In the genomic region with DNA sequence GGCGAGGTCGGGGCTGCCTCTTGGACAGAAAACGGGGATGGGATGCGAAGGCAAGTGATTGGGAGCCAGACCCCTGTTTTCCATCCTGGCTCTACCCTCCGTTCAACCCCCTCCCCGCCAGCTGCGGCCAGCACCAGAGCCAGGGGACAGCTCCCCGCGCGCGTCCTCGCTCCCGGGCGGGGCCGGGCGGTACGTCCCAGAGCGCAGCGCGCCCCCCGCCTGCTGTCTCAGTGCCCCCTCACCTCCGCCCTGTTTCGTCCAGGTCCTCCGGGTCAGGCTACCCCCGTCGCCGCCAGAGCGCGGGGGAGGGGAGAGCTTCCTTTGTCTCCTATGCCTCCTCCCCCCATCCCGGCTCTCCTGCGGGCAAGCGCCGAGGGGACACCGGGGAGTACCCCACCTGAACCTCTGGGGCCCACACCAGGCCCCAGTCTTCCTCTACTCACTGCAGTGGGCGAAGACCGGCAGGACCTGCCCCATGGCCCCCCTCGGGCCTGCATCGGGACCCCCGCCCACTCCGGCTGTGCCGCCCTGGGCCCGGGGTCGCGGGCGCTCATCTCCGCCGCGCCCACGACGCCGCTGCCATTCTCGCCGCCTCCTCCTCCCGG, we compare ENCODE assay signal across 8 cellular contexts. TPM values are rescaled to one million over a fixed set of nuclear protein-coding genes. Genes with fewer than 3 reads are reported as not detected.
DNase-seq lines count a peak whose midpoint lies in the region; ATAC-seq and TF ChIP-seq lines count a peak whose summit lies in the region.

No MANE protein-coding gene starts in this region.

- H3K27ac ChIP-seq in ACC112 (ENCODE audit: low read depth, low read length) = no peak overlapping the region
- no peak overlapping the region for H3K27ac ChIP-seq in psoas muscle

- ATAC-seq in left cardiac atrium = peak; percentile 29 to 36
- peak in 1 of 4 donors; percentile 9 for ATAC-seq in psoas muscle

- H3K36me3 ChIP-seq in ACC112 (ENCODE audit: insufficient read depth, low read length) (no peaks in the 10 kb centered on the region), psoas muscle (ENCODE audit: insufficient read depth in 1 of 2, low read depth in 1 of 2) (no peaks in the 10 kb centered on the region)

- no peaks in the 10 kb centered on the region for H3K27me3 ChIP-seq in ACC112 (ENCODE audit: insufficient read depth, low read length)
- H3K27me3 ChIP-seq in psoas muscle (ENCODE audit: insufficient read depth in 3 of 3, low read length in 2 of 3) = peaks cover 0 to 40% (median 2%) of the 10 kb centered on the region in 3 donors

- CTCF ChIA-PET in activated naive CD4-positive, alpha-beta T cell treated with anti-CD3 and anti-CD28 coated beads, Interleukin-2, amount 10 ng/mL, durations not matched to agents 7 days and 5 days (lab: Charles Lee) = interaction anchor here (0.6 to 3.1 kb wide), 7 partner anchors 8 to 142 kb away, joined by 3 to 32 read pairs (median 3); no protein-coding TSS in a partner anchor

- peaks cover 3% of the 10 kb centered on the region for H3K4me1 ChIP-seq in ACC112 (ENCODE audit: control insufficient read depth, insufficient read depth, low read length, unreplicated experiment)
- H3K4me1 ChIP-seq in psoas muscle = peaks cover 21% of the 10 kb centered on the region

- H3K4me1 Mint-ChIP-seq in activated naive CD4-positive, alpha-beta T cell treated with anti-CD3 and anti-CD28 coated beads, Interleukin-2, amount 10 ng/mL, durations not matched to agents 7 days and 5 days = peaks cover 40% of the 10 kb centered on the region

- no peak for TF ChIP-seq POLR2A in NB4 (IDR thresholded peaks at IDR 0.05; ENCODE audit: extremely low read depth, insufficient read length)

- H3K36me3 Mint-ChIP-seq in activated naive CD4-positive, alpha-beta T cell treated with anti-CD3 and anti-CD28 coated beads, Interleukin-2, amount 10 ng/mL, durations not matched to agents 7 days and 5 days = peaks cover 3% of the 10 kb centered on the region

- H3K27me3 Mint-ChIP-seq in activated naive CD4-positive, alpha-beta T cell treated with anti-CD3 and anti-CD28 coated beads, Interleukin-2, amount 10 ng/mL, durations not matched to agents 7 days and 5 days = peaks cover 89% of the 10 kb centered on the region

- no peaks in the 10 kb centered on the region for H3K9me3 ChIP-seq in psoas muscle

- peak overlapping the region; percentile 67 for H3K4me3 Mint-ChIP-seq in activated naive CD4-positive, alpha-beta T cell treated with anti-CD3 and anti-CD28 coated beads, Interleukin-2, amount 10 ng/mL, durations not matched to agents 7 days and 5 days

- TF ChIP-seq CTCF in GM20000 (IDR thresholded peaks at IDR 0.05; ENCODE audit: extremely low read depth, missing control alignments) (no peak), NB4 (IDR thresholded peaks at IDR 0.05; ENCODE audit: low read depth, low read length) (no peak), psoas muscle (IDR thresholded peaks at IDR 0.05) (no peak)

- H3K79me2 ChIP-seq in ACC112 (ENCODE audit: control insufficient read depth, insufficient read depth, low read length, unreplicated experiment) = no peaks in the 10 kb centered on the region

- no peak overlapping the region for H3K27ac Mint-ChIP-seq in activated naive CD4-positive, alpha-beta T cell treated with anti-CD3 and anti-CD28 coated beads, Interleukin-2, amount 10 ng/mL, durations not matched to agents 7 days and 5 days

- H3K9me3 Mint-ChIP-seq in activated naive CD4-positive, alpha-beta T cell treated with anti-CD3 and anti-CD28 coated beads, Interleukin-2, amount 10 ng/mL, durations not matched to agents 7 days and 5 days = no peaks in the 10 kb centered on the region

- H3K4me3 ChIP-seq in ACC112 (ENCODE audit: low read depth, low read length) = peak overlapping the region; percentile 77
- no peak overlapping the region for H3K4me3 ChIP-seq in NB4 (ENCODE audit: low read depth, low read length)
- H3K4me3 ChIP-seq in psoas muscle = peak overlapping the region; percentile 79

- peak overlapping the region; percentile 85 for H2AFZ ChIP-seq in ACC112 (ENCODE audit: low read length, unreplicated experiment)

- WGBS in psoas muscle, 3 donors = 0 to 1% (median 0%) methylated on average over 29 to 52 of the region's 54 CpGs

- peak; percentile 58 for DNase-seq in GM20000 (ENCODE audit: low spot score)
- DNase-seq in NB4 (ENCODE audit: low read depth) = peak; percentile 38
- peak; percentile 71 for DNase-seq in activated naive CD4-positive, alpha-beta T cell treated with anti-CD3 and anti-CD28 coated beads, Interleukin-2, amount 10 ng/mL, durations not matched to agents 7 days and 5 days
- peak; percentile 56 for DNase-seq in left cardiac atrium
- DNase-seq in psoas muscle = peak; percentile 49 to 74
- DNase-seq in NCI-H1694 (lab: John Stamatoyannopoulos, UW) = no peak
- no peak for DNase-seq in A172 (ENCODE audit: low spot score)

- intact Hi-C loops in left cardiac atrium (cut with DNase I) (no loop called here), psoas muscle (cut with DNase I) (loop anchor here (5.0 to 10.0 kb wide), 2 partner anchors 169 to 172 kb away; a partner anchor contains a TSS)

RNA-seq across cellular contexts. Expression of a gene that starts 0.4 kb away (rescaled TPM):
- total RNA-seq in left cardiac atrium (10 to 100 TPM; 13.0 to 16.3 TPM), psoas muscle (100 to 1,000 TPM; 214 to 272 (median 242) TPM)
- polyA plus RNA-seq in psoas muscle = 100 to 1,000 TPM in 1 of 3 donors, 10 to 100 TPM in 2; 46.6 to 199 (median 85.8) TPM
- 3.4 and 7.7 TPM in 2 replicates for total RNA-seq in A172 (2014; rRNA removed; shearing (Covaris generic))

RNA-seq across cellular contexts. Expression of a gene that starts 1.8 kb away (rescaled TPM):
- total RNA-seq in left cardiac atrium (1 to 10 TPM in 1 of 2 donors, under 1 TPM in 1; 0.47 to 1.0 TPM), psoas muscle (under 1 TPM in 1 of 4 donors, not detected in 3; 0.60 TPM)
- under 1 TPM; 0.29 to 0.90 (median 0.31) TPM for polyA plus RNA-seq in psoas muscle
- 0.31 and 3.6 TPM in 2 replicates for total RNA-seq in A172 (2014; rRNA removed; shearing (Covaris generic))

RNA-seq across cellular contexts. Expression of a gene that starts 10.8 kb away (rescaled TPM):
- total RNA-seq in left cardiac atrium (10 to 100 TPM; 48.4 to 91.7 TPM), psoas muscle (10 to 100 TPM; 14.2 to 32.8 (median 23.2) TPM)
- polyA plus RNA-seq in psoas muscle = 10 to 100 TPM; 13.5 to 76.3 (median 14.6) TPM
- 54.7 and 64.6 TPM in 2 replicates for total RNA-seq in A172 (2014; rRNA removed; shearing (Covaris generic))

RNA-seq across cellular contexts. Expression of a gene that starts 28.7 kb away (rescaled TPM):
- total RNA-seq in left cardiac atrium (1 to 10 TPM; 1.5 to 5.5 TPM), psoas muscle (1 to 10 TPM in 3 of 4 donors, under 1 TPM in 1; 0.32 to 9.4 (median 1.7) TPM)
- polyA plus RNA-seq in psoas muscle = 1 to 10 TPM in 1 of 3 donors, under 1 TPM in 2; 0.41 to 5.4 (median 0.65) TPM
- 0.17 TPM in 1 of 2 replicates, not detected in the other for total RNA-seq in A172 (2014; rRNA removed; shearing (Covaris generic))

Comparison
In these comparisons a context has a peak if more than half of its experiments do, and no peak if none do; other contexts are left out.
1. DNase-seq: peak in GM20000 (single experiment), NB4 (single experiment), activated naive CD4-positive, alpha-beta T cell treated with anti-CD3 and anti-CD28 coated beads, Interleukin-2, amount 10 ng/mL, durations not matched to agents 7 days and 5 days (single experiment), left cardiac atrium (single experiment) and psoas muscle (2 of 2); none in NCI-H1694 (single experiment) and A172 (single experiment).
2. RNA of a gene that starts 0.4 kb away (total RNA-seq): 214 to 272 TPM in psoas muscle; 13.0 to 16.3 TPM in left cardiac atrium and 3.4 to 7.7 TPM in A172; every median in the first group is over 10 times any median in the second.
3. intact Hi-C loops: an anchor here in psoas muscle (5.0 to 10.0 kb wide); none called in left cardiac atrium.